6 cellular contexts compared by ENCODE assay signal in genomic region chr2:97522916-97523555, GRCh38.
DNase-seq lines count a peak whose midpoint lies in the region; ATAC-seq and TF ChIP-seq lines count a peak whose summit lies in the region.
"Not testable (repeated sequence)": the region's sequence is repeated elsewhere in the genome, so short reads cannot be mapped to it uniquely, and the experiment has no call there.

No MANE protein-coding gene starts in this region.

- intact Hi-C loops in Panc1 (cut with micrococcal nuclease; ENCODE audit: unreplicated experiment) = not testable (repeated sequence)

- in situ Hi-C loops in Panc1 (cut with HindIII; ENCODE audit: low pct_unique_long_range_greater_than_20kb, low sequenced_read_pairs) = not testable (repeated sequence)

- CTCF ChIA-PET in Panc1 (lab: Charles Lee) = not testable (repeated sequence)

- H3K27me3 Mint-ChIP-seq in activated T-cell treated with anti-CD3 and anti-CD28 coated beads, Interleukin-2, amount 50 U/mL, for 72 hours (ENCODE audit: low read depth); activated naive CD8-positive, alpha-beta T cell treated with anti-CD3 and anti-CD28 coated beads, Interleukin-2, amount 50 U/mL, for 24 hours: not testable (repeated sequence)

- not testable (repeated sequence) for H3K4me1 ChIP-seq in Panc1 (ENCODE audit: control insufficient read depth, insufficient read depth, low read length)

- peaks cover 4 to 30% of the 10 kb centered on the region in 2 donors for H3K36me3 Mint-ChIP-seq in activated T-cell treated with anti-CD3 and anti-CD28 coated beads, Interleukin-2, amount 50 U/mL, for 72 hours (ENCODE audit: insufficient read depth in 2 of 2)
- H3K36me3 Mint-ChIP-seq in activated naive CD8-positive, alpha-beta T cell treated with anti-CD3 and anti-CD28 coated beads, Interleukin-2, amount 50 U/mL, for 24 hours (ENCODE audit: low read depth) = peaks cover 17% of the 10 kb centered on the region
- not testable (repeated sequence) for H3K36me3 Mint-ChIP-seq in stimulated activated effector memory CD8-positive, alpha-beta T cell treated with anti-CD3 and anti-CD28 coated beads, Interleukin-12 subunit alpha, Interleukin-12 subunit beta, amount 100 ng/mL, for 72 hours

- H3K4me3 ChIP-seq in Panc1 (ENCODE audit: low read depth in 2 of 2, low read length in 2 of 2) = not testable (repeated sequence)

- H3K27me3 ChIP-seq in Panc1 (ENCODE audit: control insufficient read depth, insufficient read depth, low read length) = not testable (repeated sequence)

- POLR2A ChIA-PET in Panc1 (lab: Charles Lee) = not testable (repeated sequence)

- not testable (repeated sequence) for H3K4me1 Mint-ChIP-seq in activated T-cell treated with anti-CD3 and anti-CD28 coated beads, Interleukin-2, amount 50 U/mL, for 72 hours (ENCODE audit: low read depth); activated naive CD8-positive, alpha-beta T cell treated with anti-CD3 and anti-CD28 coated beads, Interleukin-2, amount 50 U/mL, for 24 hours; stimulated activated effector memory CD8-positive, alpha-beta T cell treated with anti-CD3 and anti-CD28 coated beads, Interleukin-12 subunit alpha, Interleukin-12 subunit beta, amount 100 ng/mL, for 72 hours

- not testable (repeated sequence) for H3K9me3 Mint-ChIP-seq in activated T-cell treated with anti-CD3 and anti-CD28 coated beads, Interleukin-2, amount 50 U/mL, for 72 hours; activated naive CD8-positive, alpha-beta T cell treated with anti-CD3 and anti-CD28 coated beads, Interleukin-2, amount 50 U/mL, for 24 hours; stimulated activated effector memory CD8-positive, alpha-beta T cell treated with anti-CD3 and anti-CD28 coated beads, Interleukin-12 subunit alpha, Interleukin-12 subunit beta, amount 100 ng/mL, for 72 hours

- not testable (repeated sequence) for H3K27ac Mint-ChIP-seq in activated T-cell treated with anti-CD3 and anti-CD28 coated beads, Interleukin-2, amount 50 U/mL, for 72 hours; activated naive CD8-positive, alpha-beta T cell treated with anti-CD3 and anti-CD28 coated beads, Interleukin-2, amount 50 U/mL, for 24 hours; stimulated activated effector memory CD8-positive, alpha-beta T cell treated with anti-CD3 and anti-CD28 coated beads, Interleukin-12 subunit alpha, Interleukin-12 subunit beta, amount 100 ng/mL, for 72 hours

- TF ChIP-seq CTCF in Panc1 (IDR thresholded peaks at IDR 0.05) = not testable (repeated sequence)

- ATAC-seq in HG02610 (IDR thresholded peaks at IDR 0.05; ENCODE audit: unreplicated experiment) = peak; percentile 65
- ATAC-seq in Panc1 = peak; percentile 75
- peak; percentile 73 to 91 for ATAC-seq in activated CD4-positive, CD25-positive, alpha-beta regulatory T cell treated with anti-CD3 and anti-CD28 coated beads, Interleukin-2, amount 50 U/mL, for 24 hours
- peak; percentile 95 to 98 for ATAC-seq in activated T-cell treated with anti-CD3 and anti-CD28 coated beads, Interleukin-2, amount 50 U/mL, for 72 hours (replicated peaks in 1 of 2)
- peak; percentile 57 for ATAC-seq in activated naive CD8-positive, alpha-beta T cell treated with anti-CD3 and anti-CD28 coated beads, Interleukin-2, amount 50 U/mL, for 24 hours
- peak; percentile 93 for ATAC-seq in stimulated activated effector memory CD8-positive, alpha-beta T cell treated with anti-CD3 and anti-CD28 coated beads, Interleukin-12 subunit alpha, Interleukin-12 subunit beta, amount 100 ng/mL, for 72 hours

- not testable (repeated sequence) for BruUV-seq in Panc1 (replicated peaks; lab: Mats Ljungman, UMichigan)

- not testable (repeated sequence) for H3K36me3 ChIP-seq in Panc1 (ENCODE audit: control insufficient read depth, insufficient read depth, low read length)

- not testable (repeated sequence) for H3K4me3 Mint-ChIP-seq in activated T-cell treated with anti-CD3 and anti-CD28 coated beads, Interleukin-2, amount 50 U/mL, for 72 hours; activated naive CD8-positive, alpha-beta T cell treated with anti-CD3 and anti-CD28 coated beads, Interleukin-2, amount 50 U/mL, for 24 hours; stimulated activated effector memory CD8-positive, alpha-beta T cell treated with anti-CD3 and anti-CD28 coated beads, Interleukin-12 subunit alpha, Interleukin-12 subunit beta, amount 100 ng/mL, for 72 hours

- H3K9me3 ChIP-seq in Panc1 (ENCODE audit: control insufficient read depth, insufficient read depth, low read depth, low read length) = not testable (repeated sequence)

- H3K27ac ChIP-seq in Panc1 (ENCODE audit: low read length) = not testable (repeated sequence)

- DNase-seq in Panc1 (ENCODE audit: low read depth, low spot score); activated T-cell treated with anti-CD3 and anti-CD28 coated beads, Interleukin-2, amount 50 U/mL, for 72 hours; activated naive CD8-positive, alpha-beta T cell treated with anti-CD3 and anti-CD28 coated beads, Interleukin-2, amount 50 U/mL, for 24 hours; stimulated activated effector memory CD8-positive, alpha-beta T cell treated with anti-CD3 and anti-CD28 coated beads, Interleukin-12 subunit alpha, Interleukin-12 subunit beta, amount 100 ng/mL, for 72 hours (ENCODE audit: low spot score in 2 of 2): not testable (repeated sequence)
